1 cellular context compared by ENCODE assay signal in the genomic region with DNA sequence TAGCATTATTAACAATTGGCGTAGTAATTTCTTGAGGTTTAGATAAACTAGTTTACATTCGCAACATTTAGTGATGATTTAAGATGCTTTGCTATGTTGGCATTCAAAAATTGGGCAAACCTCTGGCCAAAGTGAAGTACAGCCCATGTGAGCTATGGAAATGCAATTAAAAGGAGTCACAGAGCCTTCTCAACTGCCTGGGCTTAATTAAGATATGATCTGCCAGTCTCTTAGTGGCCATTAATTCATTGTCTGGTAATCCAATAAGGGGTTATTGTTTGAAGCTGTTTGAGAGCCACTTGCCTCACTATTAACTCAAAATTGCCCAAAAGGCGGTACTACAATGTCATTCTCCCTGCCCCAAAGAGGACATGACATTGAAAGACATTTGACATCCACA.
A peak's percentile ranks its signal among the peaks of the same experiment; 100 is the strongest.
TF ChIP-seq lines count a peak whose summit lies in the region.

No MANE protein-coding gene starts in this region.

TF ChIP-seq in SK-N-SH, 30 proteins besides CTCF, POLR2A, EP300 and RAD21 (continued from another document):
- TF ChIP-seq REST (IDR thresholded peaks at IDR 0.05; ENCODE audit: low read depth, low read length) (no peak), POLR2AphosphoS5 (IDR thresholded peaks at IDR 0.05; ENCODE audit: low read depth, low read length) (peak; percentile 57; the same call in 1 of the 2 replicates)
TF ChIP-seq in SK-N-SH: peak in this region for 7.
